ENCODE assay signal across 1 cellular context in the genomic region with DNA sequence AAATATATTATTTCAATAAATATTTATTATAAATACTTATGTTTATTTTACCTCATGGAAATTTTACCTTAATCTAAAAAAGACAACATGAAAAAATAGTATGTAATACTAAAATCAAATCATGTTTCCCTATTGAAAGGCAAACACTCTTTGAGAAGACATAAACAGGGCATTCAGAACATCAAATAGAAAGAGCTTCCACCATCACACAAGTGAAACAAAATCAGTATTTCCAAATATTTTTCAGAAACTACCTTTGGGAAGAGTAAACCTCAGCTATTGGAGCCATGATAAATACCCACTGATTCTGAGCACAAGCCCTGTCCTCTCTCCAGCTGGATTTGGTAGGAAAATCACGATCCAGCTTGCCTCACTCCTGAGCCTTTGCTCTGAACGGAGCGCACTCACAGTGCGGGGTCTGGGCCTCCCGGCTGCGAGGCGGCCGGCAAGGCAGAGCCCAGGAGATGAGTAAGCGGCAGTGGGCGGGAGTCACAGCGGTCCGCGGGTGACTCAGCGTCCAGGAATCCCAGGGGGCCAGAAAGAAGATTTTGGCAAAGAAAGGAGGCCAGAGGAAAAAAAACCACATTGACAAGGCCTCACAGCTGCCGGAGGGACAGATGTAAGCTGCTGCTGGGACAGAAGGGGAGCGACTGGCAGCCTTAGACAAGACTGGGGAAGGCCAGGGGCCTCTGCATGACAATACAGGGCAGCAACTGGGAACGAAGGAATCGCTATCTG.
A peak's percentile ranks its signal among the peaks of the same experiment; 100 is the strongest.
TF ChIP-seq lines count a peak whose summit lies in the region.

No MANE protein-coding gene starts in this region.

TF ChIP-seq in HEK293, 187 proteins besides CTCF, POLR2A, EP300 and RAD21 (continued from another document):
- TF ChIP-seq, protein P1, sequence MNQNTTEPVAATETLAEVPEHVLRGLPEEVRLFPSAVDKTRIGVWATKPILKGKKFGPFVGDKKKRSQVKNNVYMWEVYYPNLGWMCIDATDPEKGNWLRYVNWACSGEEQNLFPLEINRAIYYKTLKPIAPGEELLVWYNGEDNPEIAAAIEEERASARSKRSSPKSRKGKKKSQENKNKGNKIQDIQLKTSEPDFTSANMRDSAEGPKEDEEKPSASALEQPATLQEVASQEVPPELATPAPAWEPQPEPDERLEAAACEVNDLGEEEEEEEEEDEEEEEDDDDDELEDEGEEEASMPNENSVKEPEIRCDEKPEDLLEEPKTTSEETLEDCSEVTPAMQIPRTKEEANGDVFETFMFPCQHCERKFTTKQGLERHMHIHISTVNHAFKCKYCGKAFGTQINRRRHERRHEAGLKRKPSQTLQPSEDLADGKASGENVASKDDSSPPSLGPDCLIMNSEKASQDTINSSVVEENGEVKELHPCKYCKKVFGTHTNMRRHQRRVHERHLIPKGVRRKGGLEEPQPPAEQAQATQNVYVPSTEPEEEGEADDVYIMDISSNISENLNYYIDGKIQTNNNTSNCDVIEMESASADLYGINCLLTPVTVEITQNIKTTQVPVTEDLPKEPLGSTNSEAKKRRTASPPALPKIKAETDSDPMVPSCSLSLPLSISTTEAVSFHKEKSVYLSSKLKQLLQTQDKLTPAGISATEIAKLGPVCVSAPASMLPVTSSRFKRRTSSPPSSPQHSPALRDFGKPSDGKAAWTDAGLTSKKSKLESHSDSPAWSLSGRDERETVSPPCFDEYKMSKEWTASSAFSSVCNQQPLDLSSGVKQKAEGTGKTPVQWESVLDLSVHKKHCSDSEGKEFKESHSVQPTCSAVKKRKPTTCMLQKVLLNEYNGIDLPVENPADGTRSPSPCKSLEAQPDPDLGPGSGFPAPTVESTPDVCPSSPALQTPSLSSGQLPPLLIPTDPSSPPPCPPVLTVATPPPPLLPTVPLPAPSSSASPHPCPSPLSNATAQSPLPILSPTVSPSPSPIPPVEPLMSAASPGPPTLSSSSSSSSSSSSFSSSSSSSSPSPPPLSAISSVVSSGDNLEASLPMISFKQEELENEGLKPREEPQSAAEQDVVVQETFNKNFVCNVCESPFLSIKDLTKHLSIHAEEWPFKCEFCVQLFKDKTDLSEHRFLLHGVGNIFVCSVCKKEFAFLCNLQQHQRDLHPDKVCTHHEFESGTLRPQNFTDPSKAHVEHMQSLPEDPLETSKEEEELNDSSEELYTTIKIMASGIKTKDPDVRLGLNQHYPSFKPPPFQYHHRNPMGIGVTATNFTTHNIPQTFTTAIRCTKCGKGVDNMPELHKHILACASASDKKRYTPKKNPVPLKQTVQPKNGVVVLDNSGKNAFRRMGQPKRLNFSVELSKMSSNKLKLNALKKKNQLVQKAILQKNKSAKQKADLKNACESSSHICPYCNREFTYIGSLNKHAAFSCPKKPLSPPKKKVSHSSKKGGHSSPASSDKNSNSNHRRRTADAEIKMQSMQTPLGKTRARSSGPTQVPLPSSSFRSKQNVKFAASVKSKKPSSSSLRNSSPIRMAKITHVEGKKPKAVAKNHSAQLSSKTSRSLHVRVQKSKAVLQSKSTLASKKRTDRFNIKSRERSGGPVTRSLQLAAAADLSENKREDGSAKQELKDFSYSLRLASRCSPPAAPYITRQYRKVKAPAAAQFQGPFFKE (tag by site-specific recombination; IDR thresholded peaks at IDR 0.05; ENCODE audit: borderline replicate concordance), result no peak
- TF ChIP-seq SP2 (tag by site-specific recombination; IDR thresholded peaks at IDR 0.05) (peak; percentile 30; the same call in 1 of the 2 replicates), GLIS1 (tag by site-specific recombination; IDR thresholded peaks at IDR 0.05) (peak; percentile 59; the same call in 1 of the 2 replicates), ZFHX2 (tag by site-specific recombination; conservative IDR thresholded peaks at IDR 0.05) (peak; percentile 74), ZNF23 (tag by site-specific recombination; IDR thresholded peaks at IDR 0.05; ENCODE audit: borderline replicate concordance) (no peak), ZNF19 (tag by site-specific recombination; IDR thresholded peaks at IDR 0.05; ENCODE audit: low read depth) (no peak)
- TF ChIP-seq, protein P2, sequence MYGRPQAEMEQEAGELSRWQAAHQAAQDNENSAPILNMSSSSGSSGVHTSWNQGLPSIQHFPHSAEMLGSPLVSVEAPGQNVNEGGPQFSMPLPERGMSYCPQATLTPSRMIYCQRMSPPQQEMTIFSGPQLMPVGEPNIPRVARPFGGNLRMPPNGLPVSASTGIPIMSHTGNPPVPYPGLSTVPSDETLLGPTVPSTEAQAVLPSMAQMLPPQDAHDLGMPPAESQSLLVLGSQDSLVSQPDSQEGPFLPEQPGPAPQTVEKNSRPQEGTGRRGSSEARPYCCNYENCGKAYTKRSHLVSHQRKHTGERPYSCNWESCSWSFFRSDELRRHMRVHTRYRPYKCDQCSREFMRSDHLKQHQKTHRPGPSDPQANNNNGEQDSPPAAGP (tag by site-specific recombination; IDR thresholded peaks at IDR 0.05), result 0 out of 2 replicates have a peak, but pooled peaks have one; percentile 42
